9 cellular contexts compared by ENCODE assay signal in the genomic region with DNA sequence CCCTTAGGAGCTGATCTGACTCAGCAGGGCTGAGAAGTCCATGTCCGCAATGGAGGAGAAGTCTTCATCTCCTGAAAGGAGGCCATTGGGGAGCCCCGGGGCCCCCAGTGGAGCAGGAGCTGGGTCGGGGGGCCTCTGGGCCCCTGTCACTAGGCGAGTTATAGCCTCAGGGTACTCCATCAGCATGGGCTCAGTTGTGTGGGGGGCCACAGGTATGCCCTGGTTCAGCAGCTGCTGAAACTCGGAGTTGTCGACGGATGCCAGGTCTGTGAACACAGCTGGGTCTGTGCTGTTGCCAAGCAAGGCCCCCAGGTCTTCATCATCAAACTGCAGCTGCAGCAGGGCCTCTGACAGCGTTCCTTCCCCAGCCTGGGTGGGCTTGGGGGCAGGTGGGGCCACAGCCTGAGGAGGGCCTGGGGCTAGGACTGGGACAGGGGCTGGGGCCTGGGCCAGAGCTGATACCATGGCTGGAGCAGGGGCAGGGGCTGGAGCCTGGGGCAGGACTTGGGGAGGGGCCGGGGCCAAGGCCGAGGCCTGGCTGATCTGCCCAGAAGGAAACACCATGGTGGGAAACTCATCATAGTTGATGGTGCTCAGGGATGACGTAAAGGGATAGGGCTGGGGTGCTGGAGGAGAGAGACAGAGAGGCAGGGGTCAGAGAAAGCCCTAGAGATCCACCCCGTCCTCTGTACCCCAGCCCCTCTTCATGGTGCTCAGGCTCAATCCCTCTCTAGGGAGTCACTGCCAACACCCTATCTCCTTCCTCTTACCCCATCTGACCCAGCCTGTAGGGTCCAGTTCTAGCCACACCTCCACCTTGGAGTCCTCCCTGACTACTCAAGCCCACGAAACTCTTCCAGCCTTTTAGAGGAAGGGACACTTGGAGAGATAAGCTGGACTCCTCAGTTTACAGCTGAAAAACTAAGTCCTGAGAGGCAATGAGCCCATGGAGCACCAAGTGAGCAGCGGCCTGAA. TPM values are rescaled to one million over a fixed set of nuclear protein-coding genes. Genes with fewer than 3 reads are reported as not detected.
A peak's percentile ranks its signal among the peaks of the same experiment; 100 is the strongest.
DNase-seq lines count a peak whose midpoint lies in the region; ATAC-seq and TF ChIP-seq lines count a peak whose summit lies in the region.
"Had no signal": no experiment of that assay in that cellular context is flagged by ENCODE, and none has a peak within 500 bp of the region (broad histone marks: within the 10 kb centered on the region; RNA-seq: fewer than 3 reads in every experiment).

No MANE protein-coding gene starts in this region.

- TF ChIP-seq CTCF in esophagus squamous epithelium (IDR thresholded peaks at IDR 0.05): no peak

- CTCF ChIA-PET in T-cell (lab: Charles Lee): no interaction called here

- no peaks in the 10 kb centered on the region for H3K9me3 Mint-ChIP-seq in activated CD4-positive, alpha-beta T cell treated with anti-CD3 and anti-CD28 coated beads, Interleukin-2, amount 10 ng/mL, durations not matched to agents 24 days and 14 days
- H3K9me3 Mint-ChIP-seq in T-cell: no peaks in the 10 kb centered on the region

- no peak for TF ChIP-seq POLR2A in esophagus squamous epithelium (IDR thresholded peaks at IDR 0.05)

- H3K4me1 ChIP-seq in esophagus squamous epithelium: peaks cover 33 to 65% (median 42%) of the 10 kb centered on the region in 3 donors

- H3K4me3 Mint-ChIP-seq in activated CD4-positive, alpha-beta T cell treated with anti-CD3 and anti-CD28 coated beads, Interleukin-2, amount 10 ng/mL, durations not matched to agents 24 days and 14 days: no peak overlapping the region
- H3K4me3 Mint-ChIP-seq in T-cell: peak overlapping the region in 1 of 3 donors; percentile 17

- peaks cover 70% of the 10 kb centered on the region for H3K36me3 Mint-ChIP-seq in activated CD4-positive, alpha-beta T cell treated with anti-CD3 and anti-CD28 coated beads, Interleukin-2, amount 10 ng/mL, durations not matched to agents 24 days and 14 days (ENCODE audit: low read depth)
- peaks cover 44% of the 10 kb centered on the region for H3K36me3 Mint-ChIP-seq in T-cell

- peaks cover 40% of the 10 kb centered on the region for H3K4me1 Mint-ChIP-seq in activated CD4-positive, alpha-beta T cell treated with anti-CD3 and anti-CD28 coated beads, Interleukin-2, amount 10 ng/mL, durations not matched to agents 24 days and 14 days
- H3K4me1 Mint-ChIP-seq in T-cell: peaks cover 62 to 68% (median 68%) of the 10 kb centered on the region in 3 donors

- H3K4me3 ChIP-seq in esophagus squamous epithelium (no peak overlapping the region), skin epidermis (no peak overlapping the region)

- no peak for ATAC-seq in T-cell (replicated peaks in 1 of 4)

- intact Hi-C loops in activated CD4-positive, alpha-beta T cell treated with anti-CD3 and anti-CD28 coated beads, Interleukin-2, amount 10 ng/mL, durations not matched to agents 24 days and 14 days (cut with micrococcal nuclease): loop anchor here (5.0 to 10.0 kb wide), 2 partner anchors 82 to 1610 kb away; a partner anchor contains a TSS
- intact Hi-C loops in esophagus squamous epithelium (cut with DNase I): no loop called here

- POLR2A ChIA-PET in T-cell (lab: Charles Lee): interaction anchor here (0.5 to 0.8 kb wide), 4 partner anchors 23 to 1748 kb away, joined by 3 to 4 read pairs (median 3); no protein-coding TSS in a partner anchor

- peak; percentile 62 for DNase-seq in activated CD4-positive, alpha-beta T cell treated with anti-CD3 and anti-CD28 coated beads, Interleukin-2, amount 10 ng/mL, durations not matched to agents 24 days and 14 days
- no peak for DNase-seq in activated CD4-positive, alpha-beta T cell treated with anti-CD3 and anti-CD28 coated beads, Interleukin-2, amount 50 U/mL, for 1 hour
- DNase-seq in T-cell (no peak), esophagus squamous epithelium (lab: John Stamatoyannopoulos, UW) (no peak), HT-29 (ENCODE audit: low spot score) (no peak), DMS79 treated with DMSO at 0.1 percent for 48 hours (lab: John Stamatoyannopoulos, UW) (no peak), NCI-H2227 (lab: John Stamatoyannopoulos, UW; ENCODE audit: unreplicated experiment) (no peak)

- H3K27me3 ChIP-seq in esophagus squamous epithelium: no peaks in the 10 kb centered on the region
- H3K27me3 ChIP-seq: right lobe of liver had no signal

- 94 to 96% methylated on average over 7 of the region's 14 CpGs for WGBS in esophagus squamous epithelium, 2 donors

- H3K9me3 ChIP-seq in esophagus squamous epithelium: no peaks in the 10 kb centered on the region
- H3K9me3 ChIP-seq: right lobe of liver had no signal

- H3K27ac ChIP-seq in esophagus squamous epithelium (peak overlapping the region in 3 of 4 donors; percentile 91 to 94 (median 94)), skin epidermis (peak overlapping the region in 14 of 21 experiments; percentile 10 to 98 (median 92))

- no peaks in the 10 kb centered on the region for H3K27me3 Mint-ChIP-seq in activated CD4-positive, alpha-beta T cell treated with anti-CD3 and anti-CD28 coated beads, Interleukin-2, amount 10 ng/mL, durations not matched to agents 24 days and 14 days
- H3K27me3 Mint-ChIP-seq in T-cell: no peaks in the 10 kb centered on the region

- H3K36me3 ChIP-seq in esophagus squamous epithelium: peaks cover 46 to 76% (median 48%) of the 10 kb centered on the region in 3 donors

- H3K27ac Mint-ChIP-seq in activated CD4-positive, alpha-beta T cell treated with anti-CD3 and anti-CD28 coated beads, Interleukin-2, amount 10 ng/mL, durations not matched to agents 24 days and 14 days: peak overlapping the region; percentile 67
- peak overlapping the region; percentile 77 to 97 for H3K27ac Mint-ChIP-seq in T-cell

RNA-seq across cellular contexts. Expression of a gene that starts 8.1 kb away (rescaled TPM):
- total RNA-seq in activated CD4-positive, alpha-beta T cell treated with anti-CD3 and anti-CD28 coated beads, Interleukin-2, amount 10 ng/mL, durations not matched to agents 24 days and 14 days: 95.7 and 98.2 TPM in 2 replicates
- total RNA-seq in T-cell (100 to 1,000 TPM; 155 to 302 (median 172) TPM), esophagus squamous epithelium (10 to 100 TPM; 29.4 to 49.4 (median 47.5) TPM)
- total RNA-seq in HT-29 (2014; rRNA removed; shearing (Covaris generic)): 87.3 and 112 TPM in 2 replicates

RNA-seq across cellular contexts. Expression of a gene that starts 16.8 kb away (rescaled TPM):
- 118 and 125 TPM in 2 replicates for total RNA-seq in activated CD4-positive, alpha-beta T cell treated with anti-CD3 and anti-CD28 coated beads, Interleukin-2, amount 10 ng/mL, durations not matched to agents 24 days and 14 days
- total RNA-seq in T-cell (100 to 1,000 TPM; 179 to 285 (median 200) TPM), esophagus squamous epithelium (10 to 100 TPM in 3 of 4 donors, 1 to 10 TPM in 1; 7.8 to 29.2 (median 27.5) TPM)
- 79.1 and 95.3 TPM in 2 replicates for total RNA-seq in HT-29 (2014; rRNA removed; shearing (Covaris generic))

RNA-seq across cellular contexts. Expression of a gene that starts 39.1 kb away (rescaled TPM):
- 52.0 and 55.1 TPM in 2 replicates for total RNA-seq in activated CD4-positive, alpha-beta T cell treated with anti-CD3 and anti-CD28 coated beads, Interleukin-2, amount 10 ng/mL, durations not matched to agents 24 days and 14 days
- total RNA-seq in T-cell: 10 to 100 TPM; 54.2 to 74.7 (median 66.8) TPM
- 10 to 100 TPM; 24.0 to 40.0 (median 30.9) TPM for total RNA-seq in esophagus squamous epithelium
- total RNA-seq in HT-29 (2014; rRNA removed; shearing (Covaris generic)): 87.6 and 102 TPM in 2 replicates

RNA-seq across cellular contexts. Expression of a gene that starts 40.6 kb away (rescaled TPM):
- total RNA-seq in activated CD4-positive, alpha-beta T cell treated with anti-CD3 and anti-CD28 coated beads, Interleukin-2, amount 10 ng/mL, durations not matched to agents 24 days and 14 days: 89.1 and 90.7 TPM in 2 replicates
- 100 to 1,000 TPM in 2 of 5 donors, 10 to 100 TPM in 3; 60.8 to 110 (median 84.0) TPM for total RNA-seq in T-cell
- 10 to 100 TPM; 27.5 to 33.0 (median 30.4) TPM for total RNA-seq in esophagus squamous epithelium
- total RNA-seq in HT-29 (2014; rRNA removed; shearing (Covaris generic)): 129 and 134 TPM in 2 replicates

RNA-seq across cellular contexts. Expression of a gene that starts 57.4 kb away (rescaled TPM):
- 71.6 and 72.3 TPM in 2 replicates for total RNA-seq in activated CD4-positive, alpha-beta T cell treated with anti-CD3 and anti-CD28 coated beads, Interleukin-2, amount 10 ng/mL, durations not matched to agents 24 days and 14 days
- 100 to 1,000 TPM in 4 of 5 donors, 10 to 100 TPM in 1; 99.9 to 111 (median 104) TPM for total RNA-seq in T-cell
- 10 to 100 TPM; 38.2 to 64.7 (median 51.1) TPM for total RNA-seq in esophagus squamous epithelium
- total RNA-seq in HT-29 (2014; rRNA removed; shearing (Covaris generic)): 106 and 112 TPM in 2 replicates
